ENCODE assay signal across 37 cellular contexts in the genomic region with DNA sequence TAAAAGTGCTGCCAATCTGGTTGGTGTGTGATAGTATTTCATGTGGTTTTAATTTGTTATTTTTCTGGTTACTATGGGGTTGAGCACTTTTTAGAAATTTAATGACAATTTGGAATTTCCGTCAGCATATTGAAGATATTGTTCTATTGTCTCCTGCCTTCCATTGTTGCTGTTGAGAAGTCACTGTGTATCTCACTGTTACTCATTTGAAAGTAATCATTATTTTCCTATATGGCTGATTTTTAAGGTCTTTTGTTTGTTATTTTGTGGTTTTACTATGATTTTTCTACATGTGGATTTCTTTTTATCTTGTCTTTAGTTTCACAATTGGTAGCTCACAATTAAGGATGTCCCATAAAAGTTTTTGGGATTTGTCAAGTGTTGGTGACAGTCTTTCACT. TPM values are rescaled to one million over a fixed set of nuclear protein-coding genes. Genes with fewer than 3 reads are reported as not detected.
"Had no signal": no experiment of that assay in that cellular context is flagged by ENCODE, and none has a peak within 500 bp of the region (broad histone marks: within the 10 kb centered on the region; RNA-seq: fewer than 3 reads in every experiment).

No MANE protein-coding gene starts in this region.

- H3K9ac ChIP-seq: SK-N-SH had no signal

- H3K4me1 Mint-ChIP-seq: activated B cell treated with CpG ODN at 0.5 μM for 24 hours, brain had no signal

- ATAC-seq: activated naive CD4-positive, alpha-beta T cell treated with anti-CD3 and anti-CD28 coated beads, Interleukin-2, amount 50 U/mL, for 72 hours; activated T-cell treated with anti-CD3 and anti-CD28 coated beads, Interleukin-2, amount 50 U/mL, for 4 hours; PC-3 had no signal

- H3K27ac ChIP-seq: Peyer's patch, SJSA1 had no signal

- H3K4me3 Mint-ChIP-seq: activated B cell treated with CpG ODN at 0.5 μM for 24 hours; activated CD4-positive, alpha-beta memory T cell treated with anti-CD3 and anti-CD28 coated beads for 36 hours; activated naive CD4-positive, alpha-beta T cell treated with anti-CD3 and anti-CD28 coated beads for 36 hours; activated T-cell treated with anti-CD3 and anti-CD28 coated beads, Interleukin-2, amount 50 U/mL, for 4 hours; activated T-helper 1 cell treated with anti-CD3 and anti-CD28 coated beads, Interleukin-12 subunit alpha, Interleukin-12 subunit beta, Interleukin-2, Interleukin-4 antibody, amounts not matched to agents 30 ng/mL and 10 ng/mL and 1 ng/mL, durations not matched to agents 14 hours and 24 hours and 36 hours; brain; T-helper 1 cell treated with Interleukin-12 subunit alpha and Interleukin-12 subunit beta and Interleukin-4 antibody, amounts not matched to agents 30 μg/mL and 1 μg/mL, for 36 hours; T-helper 2 cell treated with Interferon-gamma antibody and Interleukin-4, amounts not matched to agents 5 μg/mL and 100 μg/mL, for 36 hours had no signal

- H3K27me3 ChIP-seq: Peyer's patch, SJSA1 had no signal

- H3K36me3 Mint-ChIP-seq: brain had no signal

- H3K27ac Mint-ChIP-seq: activated B cell treated with CpG ODN at 0.5 μM for 24 hours; activated CD4-positive, alpha-beta memory T cell treated with anti-CD3 and anti-CD28 coated beads for 36 hours; activated naive CD4-positive, alpha-beta T cell treated with anti-CD3 and anti-CD28 coated beads for 36 hours; activated naive CD4-positive, alpha-beta T cell treated with anti-CD3 and anti-CD28 coated beads, Interleukin-2, amount 50 U/mL, for 72 hours; activated T-helper 1 cell treated with anti-CD3 and anti-CD28 coated beads, Interleukin-12 subunit alpha, Interleukin-12 subunit beta, Interleukin-2, Interleukin-4 antibody, amounts not matched to agents 30 ng/mL and 10 ng/mL and 1 ng/mL, durations not matched to agents 14 hours and 24 hours and 36 hours; brain; T-helper 1 cell treated with Interleukin-12 subunit alpha and Interleukin-12 subunit beta and Interleukin-4 antibody, amounts not matched to agents 30 μg/mL and 1 μg/mL, for 36 hours; T-helper 2 cell treated with Interferon-gamma antibody and Interleukin-4, amounts not matched to agents 5 μg/mL and 100 μg/mL, for 36 hours had no signal

- H3K4me1 ChIP-seq: Peyer's patch, SJSA1 had no signal

- DNase-seq: activated B cell treated with CpG ODN at 0.5 μM for 24 hours; activated CD4-positive, alpha-beta memory T cell treated with anti-CD3 and anti-CD28 coated beads for 36 hours; activated CD4-positive, alpha-beta T cell treated with anti-CD3 and anti-CD28 coated beads for 4 hours; activated CD4-positive, alpha-beta T cell treated with anti-CD3 and anti-CD28 coated beads, Interleukin-2, amount 50 U/mL, for 1 hour; activated CD4-positive, CD25-positive, alpha-beta regulatory T cell treated with anti-CD3 and anti-CD28 coated beads, Interleukin-2, amount 50 U/mL, for 72 hours; activated CD8-positive, alpha-beta memory T cell treated with anti-CD3 and anti-CD28 coated beads, Interleukin-2, amount 50 U/mL, for 4 hours; activated gamma-delta T cell treated with Interleukin-2 at 50 U/mL for 16 hours; activated naive CD4-positive, alpha-beta T cell treated with anti-CD3 and anti-CD28 coated beads for 36 hours; activated T-cell treated with anti-CD3 and anti-CD28 coated beads for 4 hours; activated T-cell treated with anti-CD3 and anti-CD28 coated beads, Interleukin-2, amount 50 U/mL, for 4 hours; anterior cingulate cortex; caudate nucleus; NCI-H1092 treated with DMSO at 0.1 percent for 48 hours; NCI-H1417; NCI-H146; NCI-H187; NCI-H2029 treated with DMSO at 0.1 percent for 48 hours; NCI-H2107; NCI-H2171; NCI-H510A; NCI-H526; NCI-H748 treated with DMSO at 0.1 percent for 48 hours; NK-92 treated with Interleukin-12 subunit alpha and Interleukin-12 subunit beta, amount 100 ng/mL, for 24 hours; PC-3; Peyer's patch; RPMI8226; SHP77 treated with DMSO at 0.1 percent for 48 hours; SK-N-SH had no signal

- H3K4me3 ChIP-seq: Peyer's patch, SJSA1 had no signal

- H3K36me3 ChIP-seq: Peyer's patch, SJSA1 had no signal

- FAIRE-seq: bronchial epithelial cell had no signal

- H3K4me2 ChIP-seq: SK-N-SH had no signal

RNA-seq across cellular contexts. Expression of gene KRT26, which starts 8.2 kb away (rescaled TPM):
- total RNA-seq: activated B cell treated with CpG ODN at 0.5 μM for 24 hours; activated CD4-positive, alpha-beta memory T cell treated with anti-CD3 and anti-CD28 coated beads for 36 hours; activated naive CD4-positive, alpha-beta T cell treated with anti-CD3 and anti-CD28 coated beads for 36 hours; activated naive CD4-positive, alpha-beta T cell treated with anti-CD3 and anti-CD28 coated beads, Interleukin-2, amount 50 U/mL, for 72 hours; activated T-cell treated with anti-CD3 and anti-CD28 coated beads, Interleukin-2, amount 50 U/mL, for 4 hours; activated T-helper 1 cell treated with anti-CD3 and anti-CD28 coated beads, Interleukin-12 subunit alpha, Interleukin-12 subunit beta, Interleukin-2, Interleukin-4 antibody, amounts not matched to agents 30 ng/mL and 10 ng/mL and 1 ng/mL, durations not matched to agents 14 hours and 24 hours and 36 hours; bronchial epithelial cell; cerebellum; M059J; PC-3; Peyer's patch; SJSA1 had no signal
- polyA plus RNA-seq: SK-N-SH had no signal

RNA-seq across cellular contexts. Expression of gene KRT25, which starts 8.6 kb away (rescaled TPM):
- total RNA-seq: activated B cell treated with CpG ODN at 0.5 μM for 24 hours; activated CD4-positive, alpha-beta memory T cell treated with anti-CD3 and anti-CD28 coated beads for 36 hours; activated naive CD4-positive, alpha-beta T cell treated with anti-CD3 and anti-CD28 coated beads for 36 hours; activated naive CD4-positive, alpha-beta T cell treated with anti-CD3 and anti-CD28 coated beads, Interleukin-2, amount 50 U/mL, for 72 hours; activated T-cell treated with anti-CD3 and anti-CD28 coated beads, Interleukin-2, amount 50 U/mL, for 4 hours; activated T-helper 1 cell treated with anti-CD3 and anti-CD28 coated beads, Interleukin-12 subunit alpha, Interleukin-12 subunit beta, Interleukin-2, Interleukin-4 antibody, amounts not matched to agents 30 ng/mL and 10 ng/mL and 1 ng/mL, durations not matched to agents 14 hours and 24 hours and 36 hours; bronchial epithelial cell; cerebellum; M059J; PC-3; Peyer's patch; SJSA1 had no signal
- polyA plus RNA-seq: SK-N-SH had no signal

RNA-seq across cellular contexts. Expression of gene KRT27, which starts 18.6 kb away (rescaled TPM):
- total RNA-seq: activated B cell treated with CpG ODN at 0.5 μM for 24 hours; activated CD4-positive, alpha-beta memory T cell treated with anti-CD3 and anti-CD28 coated beads for 36 hours; activated naive CD4-positive, alpha-beta T cell treated with anti-CD3 and anti-CD28 coated beads for 36 hours; activated naive CD4-positive, alpha-beta T cell treated with anti-CD3 and anti-CD28 coated beads, Interleukin-2, amount 50 U/mL, for 72 hours; activated T-cell treated with anti-CD3 and anti-CD28 coated beads, Interleukin-2, amount 50 U/mL, for 4 hours; activated T-helper 1 cell treated with anti-CD3 and anti-CD28 coated beads, Interleukin-12 subunit alpha, Interleukin-12 subunit beta, Interleukin-2, Interleukin-4 antibody, amounts not matched to agents 30 ng/mL and 10 ng/mL and 1 ng/mL, durations not matched to agents 14 hours and 24 hours and 36 hours; bronchial epithelial cell; M059J; PC-3; Peyer's patch; SJSA1 had no signal
- polyA plus RNA-seq: SK-N-SH had no signal

RNA-seq across cellular contexts. Expression of gene KRT28, which starts 36.0 kb away (rescaled TPM):
- total RNA-seq: activated B cell treated with CpG ODN at 0.5 μM for 24 hours; activated CD4-positive, alpha-beta memory T cell treated with anti-CD3 and anti-CD28 coated beads for 36 hours; activated naive CD4-positive, alpha-beta T cell treated with anti-CD3 and anti-CD28 coated beads for 36 hours; activated naive CD4-positive, alpha-beta T cell treated with anti-CD3 and anti-CD28 coated beads, Interleukin-2, amount 50 U/mL, for 72 hours; activated T-cell treated with anti-CD3 and anti-CD28 coated beads, Interleukin-2, amount 50 U/mL, for 4 hours; activated T-helper 1 cell treated with anti-CD3 and anti-CD28 coated beads, Interleukin-12 subunit alpha, Interleukin-12 subunit beta, Interleukin-2, Interleukin-4 antibody, amounts not matched to agents 30 ng/mL and 10 ng/mL and 1 ng/mL, durations not matched to agents 14 hours and 24 hours and 36 hours; bronchial epithelial cell; cerebellum; M059J; PC-3; SJSA1 had no signal
- polyA plus RNA-seq: SK-N-SH had no signal
